ENCODE assay signal across 1 cellular context in genomic region chr7:6623589-6624245, GRCh38.
TF ChIP-seq lines count a peak whose summit lies in the region.

No MANE protein-coding gene starts in this region.

TF ChIP-seq in HepG2, 621 proteins besides CTCF, POLR2A, EP300 and RAD21:
- TF ChIP-seq ZNF782 (CRISPR knock-in tag; IDR thresholded peaks at IDR 0.05; ENCODE audit: borderline replicate concordance): no peak
- no peak for TF ChIP-seq MEIS2 (CRISPR knock-in tag; IDR thresholded peaks at IDR 0.05)
- no peak for TF ChIP-seq PRDM15 (CRISPR knock-in tag; IDR thresholded peaks at IDR 0.05)
- TF ChIP-seq ZNF574 (CRISPR knock-in tag; IDR thresholded peaks at IDR 0.05): no peak
- no peak for TF ChIP-seq ZNF563 (CRISPR knock-in tag; IDR thresholded peaks at IDR 0.05)
- no peak for TF ChIP-seq ZNF543 (CRISPR knock-in tag; IDR thresholded peaks at IDR 0.05)
- TF ChIP-seq ZNF292 (CRISPR knock-in tag; IDR thresholded peaks at IDR 0.05; ENCODE audit: borderline replicate concordance, low read depth): no peak
- TF ChIP-seq AHR (CRISPR knock-in tag; IDR thresholded peaks at IDR 0.05): no peak
- no peak for TF ChIP-seq YEATS4 (CRISPR knock-in tag; IDR thresholded peaks at IDR 0.05; ENCODE audit: borderline replicate concordance)
- TF ChIP-seq ZNF572 (CRISPR knock-in tag; IDR thresholded peaks at IDR 0.05): no peak
